Comparison of ENCODE assay signal across 8 cellular contexts in the genomic region with DNA sequence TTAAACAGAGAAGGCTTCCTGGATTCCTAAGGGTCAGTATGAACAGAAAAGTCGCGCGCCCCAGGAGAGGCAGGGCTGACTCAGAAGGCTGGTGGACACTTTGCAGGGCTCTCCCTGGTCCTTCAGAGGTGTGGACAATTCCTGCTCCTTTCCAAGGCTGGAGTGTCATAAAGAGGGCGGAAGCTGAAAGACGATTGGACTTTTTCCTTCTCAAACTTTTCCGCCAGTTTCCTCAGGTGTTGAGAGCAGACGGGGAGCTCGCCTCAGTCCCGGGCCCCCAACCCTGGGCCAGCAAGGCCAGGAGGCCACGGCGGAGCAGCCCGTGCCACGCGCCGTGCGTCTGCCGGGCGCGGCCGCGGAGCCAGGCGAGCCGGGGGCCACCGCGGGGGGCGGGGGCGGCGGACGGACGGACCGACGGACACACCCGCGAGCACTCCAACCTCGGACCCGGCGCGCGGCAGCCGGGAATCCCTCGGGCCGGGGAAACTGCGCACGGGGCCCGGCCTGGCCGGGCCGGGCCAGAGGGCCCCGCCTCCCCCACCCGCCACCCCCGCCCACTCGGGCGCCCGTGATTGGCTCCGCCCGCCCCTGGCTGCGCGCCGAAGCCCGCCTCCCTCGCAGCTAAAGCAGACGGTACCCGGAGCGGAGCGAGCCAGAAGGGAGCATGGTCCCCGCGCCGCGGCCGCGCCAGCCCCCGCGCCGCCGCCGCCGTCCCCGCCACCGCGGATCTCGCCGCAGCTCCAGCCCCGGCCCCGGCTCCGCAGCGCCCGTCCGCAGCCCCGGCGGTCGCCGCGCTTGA. TPM values are rescaled to one million over a fixed set of nuclear protein-coding genes. Genes with fewer than 3 reads are reported as not detected.
DNase-seq lines count a peak whose midpoint lies in the region; ATAC-seq and TF ChIP-seq lines count a peak whose summit lies in the region.

Gene KLHL29, plus strand, starts transcription at position 629 of the 799 bp plus-strand sequence. CDS start 177,018 bp downstream, outside the sequence.

- in situ Hi-C loops in ACHN (cut with HindIII; ENCODE audit: low pct_ligation_motif_present, low pct_unique_long_range_greater_than_20kb, low sequenced_read_pairs) = no loop called here

- peak within 1 kb of the TSS; percentile 43 for H3K9ac ChIP-seq in mucosa of stomach (ENCODE audit: low read length)

- peaks cover 11% of the 10 kb centered on the region for H3K4me1 ChIP-seq in mucosa of stomach (ENCODE audit: control insufficient read depth, insufficient read depth, low read length)

- H3K4me3 ChIP-seq in epithelial cell of proximal tubule (ENCODE audit: low read depth, low read length) (peak within 1 kb of the TSS; percentile 83), mucosa of stomach (ENCODE audit: low read length) (no peak within 1 kb of the TSS)

- H3K27me3 ChIP-seq in mucosa of stomach (ENCODE audit: control insufficient read depth, insufficient read depth, low read length) = peaks cover 53% of the 10 kb centered on the region

- TF ChIP-seq CTCF in epithelial cell of proximal tubule (conservative IDR thresholded peaks at IDR 0.05; ENCODE audit: low read depth, low read length) = no peak

- DNase-seq in ACHN (peak; percentile 85), NCI-H446 treated with DMSO at 0.1 percent for 48 hours (lab: John Stamatoyannopoulos, UW) (peak; percentile 42), activated T-cell treated with anti-CD3 and anti-CD28 coated beads for 24 hours (ENCODE audit: low read depth) (peak; percentile 60), epithelial cell of proximal tubule (ENCODE audit: low read depth) (no peak)
- peak; percentile 25 for DNase-seq in stimulated activated CD8-positive, alpha-beta memory T cell treated with anti-CD3 and anti-CD28 coated beads, Interleukin-7, amount 100 ng/mL, for 24 hours (ENCODE audit: low read depth)

- no peaks in the 10 kb centered on the region for H3K36me3 ChIP-seq in mucosa of stomach (ENCODE audit: control insufficient read depth, insufficient read depth, low read length)

- no peaks in the 10 kb centered on the region for H3K9me3 ChIP-seq in mucosa of stomach (ENCODE audit: control insufficient read depth, low read length)

- ATAC-seq in GM18858 (IDR thresholded peaks at IDR 0.05; ENCODE audit: unreplicated experiment) (peak; percentile 43), HG03039 (IDR thresholded peaks at IDR 0.05; ENCODE audit: unreplicated experiment) (peak; percentile 63)

RNA-seq across cellular contexts. Expression of gene KLHL29, which starts in this region (rescaled TPM):
- total RNA-seq in epithelial cell of proximal tubule = 7.7 and 12.0 TPM in 2 replicates
